Comparison of ENCODE assay signal across 12 cellular contexts in the genomic region with DNA sequence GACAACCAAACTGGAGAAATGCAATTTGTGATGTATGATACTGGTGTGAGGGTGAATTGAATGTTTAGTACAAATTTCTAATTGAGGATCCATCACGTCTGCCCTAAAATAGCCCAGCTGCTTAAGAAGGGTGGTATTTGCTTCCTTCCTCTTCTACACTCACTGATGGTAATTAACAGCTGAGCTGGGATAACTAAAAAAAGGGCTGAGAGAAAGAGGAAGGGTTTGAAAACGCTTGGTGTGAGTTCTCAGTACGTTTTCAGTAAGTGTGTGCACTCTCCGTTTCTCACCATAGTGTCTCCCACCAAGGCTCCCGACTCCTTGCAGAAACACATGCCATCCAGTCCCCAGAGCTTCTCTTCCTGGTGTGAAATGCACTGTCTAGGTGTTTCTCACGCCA. TPM values are rescaled to one million over a fixed set of nuclear protein-coding genes. Genes with fewer than 3 reads are reported as not detected.
DNase-seq lines count a peak whose midpoint lies in the region; ATAC-seq and TF ChIP-seq lines count a peak whose summit lies in the region.
"Had no signal": no experiment of that assay in that cellular context is flagged by ENCODE, and none has a peak within 500 bp of the region (broad histone marks: within the 10 kb centered on the region; RNA-seq: fewer than 3 reads in every experiment).

No MANE protein-coding gene starts in this region.

- H3K4me3 ChIP-seq in DOHH2 (ENCODE audit: low read length), result no peak overlapping the region
- H3K4me3 ChIP-seq in HL-60 (replicated peaks; ENCODE audit: insufficient read depth, low read length), result no peak overlapping the region
- no peak overlapping the region for H3K4me3 ChIP-seq in CD8-positive, alpha-beta memory T cell (ENCODE audit: low read length)

- no peaks in the 10 kb centered on the region for H3K9me3 Mint-ChIP-seq in CD8-positive, alpha-beta memory T cell
- H3K9me3 Mint-ChIP-seq: activated naive CD4-positive, alpha-beta T cell treated with anti-CD3 and anti-CD28 coated beads, Interleukin-2, amount 10 ng/mL, durations not matched to agents 7 days and 5 days had no signal

- peak overlapping the region; percentile 59 for H3K27ac Mint-ChIP-seq in T-helper 17 cell
- H3K27ac Mint-ChIP-seq in CD8-positive, alpha-beta memory T cell, result peak overlapping the region in 3 of 8 donors; percentile 2 to 56 (median 18)
- H3K27ac Mint-ChIP-seq: activated CD8-positive, alpha-beta T cell treated with anti-CD3 and anti-CD28 coated beads, Interleukin-2, amount 10 ng/mL, durations not matched to agents 7 days and 5 days; activated naive CD4-positive, alpha-beta T cell treated with anti-CD3 and anti-CD28 coated beads, Interleukin-2, amount 10 ng/mL, durations not matched to agents 7 days and 5 days had no signal

- H3K36me3 ChIP-seq in DOHH2 (ENCODE audit: control insufficient read depth, low read length), result no peaks in the 10 kb centered on the region
- no peaks in the 10 kb centered on the region for H3K36me3 ChIP-seq in CD8-positive, alpha-beta memory T cell (ENCODE audit: insufficient read depth, low read length)

- ATAC-seq in T-helper 17 cell (peak; percentile 51), GM18861 (IDR thresholded peaks at IDR 0.05; ENCODE audit: unreplicated experiment) (no peak)
- ATAC-seq: activated CD8-positive, alpha-beta T cell treated with anti-CD3 and anti-CD28 coated beads, Interleukin-2, amount 10 ng/mL, durations not matched to agents 7 days and 5 days had no signal

- H3K79me2 ChIP-seq in DOHH2 (ENCODE audit: control insufficient read depth, low read length), result no peaks in the 10 kb centered on the region

- H3K4me1 ChIP-seq in DOHH2 (ENCODE audit: control insufficient read depth, low read length), result peaks cover 51% of the 10 kb centered on the region
- peaks cover 31% of the 10 kb centered on the region for H3K4me1 ChIP-seq in CD8-positive, alpha-beta memory T cell (ENCODE audit: insufficient read depth, low read length)

- CTCF ChIA-PET in CD8-positive, alpha-beta memory T cell (lab: Charles Lee), result interaction anchor here (1.2 kb wide), 1 partner anchor 50 kb away, joined by 4 read pairs; no protein-coding TSS in a partner anchor

- H3K4me2 ChIP-seq in DOHH2 (ENCODE audit: low read length), result peak overlapping the region; percentile 43

- H3K27me3 ChIP-seq in DOHH2 (ENCODE audit: control insufficient read depth, low read length) (peaks cover 27% of the 10 kb centered on the region), HL-60 (ENCODE audit: insufficient read depth, poor library complexity, severe bottlenecking) (no peaks in the 10 kb centered on the region)
- no peaks in the 10 kb centered on the region for H3K27me3 ChIP-seq in CD8-positive, alpha-beta memory T cell (ENCODE audit: insufficient read depth, low read length, poor library complexity, severe bottlenecking)

- H3K27ac ChIP-seq in DOHH2 (ENCODE audit: low read depth, low read length) (no peak overlapping the region), HL-60 (replicated peaks) (peak overlapping the region; percentile 71)
- no peak overlapping the region for H3K27ac ChIP-seq in CD8-positive, alpha-beta memory T cell (ENCODE audit: low read depth, low read length)

- H3K9me3 ChIP-seq in DOHH2 (ENCODE audit: control insufficient read depth, insufficient read depth, low read length), result no peaks in the 10 kb centered on the region
- H3K9me3 ChIP-seq in T-helper 17 cell (ENCODE audit: control insufficient read depth, low read length, poor library complexity, severe bottlenecking), result no peaks in the 10 kb centered on the region
- no peaks in the 10 kb centered on the region for H3K9me3 ChIP-seq in CD8-positive, alpha-beta memory T cell (ENCODE audit: low read length)

- H3K9me2 ChIP-seq in DOHH2 (replicated peaks; ENCODE audit: control insufficient read depth, low read length), result no peaks in the 10 kb centered on the region

- no peak for TF ChIP-seq CTCF in DOHH2 (IDR thresholded peaks at IDR 0.05; ENCODE audit: low read depth, low read length, poor library complexity, severe bottlenecking)
- TF ChIP-seq CTCF in HL-60 (IDR thresholded peaks at IDR 0.05; ENCODE audit: insufficient read depth, low read length), result no peak

- no peaks in the 10 kb centered on the region for H3F3A ChIP-seq in DOHH2 (ENCODE audit: control insufficient read depth, insufficient read depth)

- no peaks in the 10 kb centered on the region for H4K20me1 ChIP-seq in DOHH2 (ENCODE audit: control insufficient read depth, insufficient read depth, low read depth, low read length)

- DNase-seq in HL-60 (ENCODE audit: low read depth in 1 of 2, low spot score in 1 of 2), result peak in 1 of 2 experiments; percentile 58
- no peak for DNase-seq in T-helper 17 cell
- peak; percentile 15 for DNase-seq in myocyte (ENCODE audit: low read depth)
- DNase-seq in stimulated activated naive CD4-positive, alpha-beta T cell treated with Interleukin-2 at 50 U/mL for 16 hours (lab: John Stamatoyannopoulos, UW), result no peak
- no peak for DNase-seq in NCI-H146 (lab: John Stamatoyannopoulos, UW)
- DNase-seq in CD8-positive, alpha-beta memory T cell, result no peak
- DNase-seq: activated CD8-positive, alpha-beta T cell treated with anti-CD3 and anti-CD28 coated beads, Interleukin-2, amount 10 ng/mL, durations not matched to agents 7 days and 5 days; activated naive CD4-positive, alpha-beta T cell treated with anti-CD3 and anti-CD28 coated beads, Interleukin-2, amount 10 ng/mL, durations not matched to agents 7 days and 5 days; NCI-H226; nucleus accumbens had no signal

- H3K27me3 Mint-ChIP-seq in T-helper 17 cell, result peaks cover 7% of the 10 kb centered on the region
- H3K27me3 Mint-ChIP-seq in CD8-positive, alpha-beta memory T cell, result peaks cover 0 to 3% of the 10 kb centered on the region in 2 donors

- H3K36me3 Mint-ChIP-seq in T-helper 17 cell (ENCODE audit: low read depth), result no peaks in the 10 kb centered on the region
- H3K36me3 Mint-ChIP-seq in CD8-positive, alpha-beta memory T cell, result no peaks in the 10 kb centered on the region
- H3K36me3 Mint-ChIP-seq: activated naive CD4-positive, alpha-beta T cell treated with anti-CD3 and anti-CD28 coated beads, Interleukin-2, amount 10 ng/mL, durations not matched to agents 7 days and 5 days had no signal

- H3K4me3 Mint-ChIP-seq in T-helper 17 cell, result no peak overlapping the region
- H3K4me3 Mint-ChIP-seq in CD8-positive, alpha-beta memory T cell, result no peak overlapping the region
- H3K4me3 Mint-ChIP-seq: activated CD8-positive, alpha-beta T cell treated with anti-CD3 and anti-CD28 coated beads, Interleukin-2, amount 10 ng/mL, durations not matched to agents 7 days and 5 days; activated naive CD4-positive, alpha-beta T cell treated with anti-CD3 and anti-CD28 coated beads, Interleukin-2, amount 10 ng/mL, durations not matched to agents 7 days and 5 days had no signal

- H3K4me1 Mint-ChIP-seq in T-helper 17 cell, result peaks cover 30% of the 10 kb centered on the region
- H3K4me1 Mint-ChIP-seq in CD8-positive, alpha-beta memory T cell, result peaks cover 43 to 55% (median 46%) of the 10 kb centered on the region in 3 donors

- POLR2A ChIA-PET in CD8-positive, alpha-beta memory T cell (lab: Charles Lee), result interaction anchor here (0.7 kb wide), 1 partner anchor 14 kb away, joined by 4 read pairs; no protein-coding TSS in a partner anchor

RNA-seq across cellular contexts. Expression of gene MAP3K8, which starts 54.3 kb away (rescaled TPM):
- total RNA-seq in T-helper 17 cell (10 to 100 TPM; 26.2 to 38.8 TPM), myocyte (2.9 and 7.2 TPM in 2 replicates)
- polyA plus RNA-seq in myocyte (2012), result 1.5 TPM
- 10 to 100 TPM; 40.3 to 42.6 TPM for total RNA-seq in CD8-positive, alpha-beta memory T cell
- polyA plus RNA-seq in CD8-positive, alpha-beta memory T cell, result 16.4 TPM
